ENCODE assay signal across 1 cellular context in the genomic region with DNA sequence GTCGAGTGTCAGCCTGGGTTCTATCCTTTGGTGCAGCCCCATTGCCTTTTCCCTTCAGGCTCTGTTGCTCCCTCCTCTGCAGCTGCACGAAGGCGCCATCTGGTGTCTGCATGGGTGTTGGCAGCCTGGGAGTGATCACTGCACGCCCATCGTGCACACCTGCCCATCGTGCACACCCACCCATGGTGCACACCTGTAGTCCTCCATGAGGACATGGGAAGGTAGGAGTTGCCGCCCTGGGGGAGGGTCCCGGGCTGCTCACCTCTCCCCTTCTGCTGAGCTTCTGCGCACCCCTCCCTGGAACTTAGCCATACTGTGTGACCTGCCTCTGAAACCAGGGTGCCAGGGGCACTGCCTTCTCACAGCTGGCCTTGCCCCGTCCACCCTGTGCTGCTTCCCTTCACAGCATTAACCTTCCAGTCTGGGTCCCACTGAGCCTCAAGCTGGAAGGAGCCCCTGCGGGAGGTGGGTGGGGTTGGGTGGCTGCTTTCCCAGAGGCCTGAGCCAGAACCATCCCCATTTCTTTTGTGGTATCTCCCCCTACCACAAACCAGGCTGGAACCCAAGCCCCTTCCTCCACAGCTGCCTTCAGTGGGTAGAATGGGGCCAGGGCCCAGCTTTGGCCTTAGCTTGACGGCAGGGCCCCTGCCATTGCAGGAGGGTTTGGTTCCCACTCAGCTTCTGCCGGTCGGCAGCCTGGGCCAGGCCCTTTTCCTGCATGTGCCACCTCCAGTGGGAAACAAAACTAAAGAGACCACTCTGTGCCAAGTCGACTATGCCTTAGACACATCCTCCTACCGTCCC.
TF ChIP-seq lines count a peak whose summit lies in the region.

No MANE protein-coding gene starts in this region.

TF ChIP-seq in H1, 55 proteins besides CTCF, POLR2A, EP300 and RAD21:
- TF ChIP-seq JUND (IDR thresholded peaks at IDR 0.05; ENCODE audit: low read length) (peak; percentile 28; the same call in 1 of the 2 replicates), TCF12 (IDR thresholded peaks at IDR 0.05; ENCODE audit: low read depth, low read length) (no peak), MAFK (IDR thresholded peaks at IDR 0.05; ENCODE audit: low read depth, low read length) (no peak), SIN3A (conservative IDR thresholded peaks at IDR 0.05 in 1 of 2, IDR thresholded peaks at IDR 0.05 in 1 of 2; ENCODE audit: low read depth in 1 of 2, low read length in 2 of 2) (peak in 1 of 2 experiments; percentile 76; a peak in 2 of 4 replicates), TBP (IDR thresholded peaks at IDR 0.05; ENCODE audit: low read depth, low read length) (peak; percentile 26; the same call in 1 of the 2 replicates), KDM5A (IDR thresholded peaks at IDR 0.05; ENCODE audit: low read length) (no peak), GABPA (IDR thresholded peaks at IDR 0.05; ENCODE audit: borderline replicate concordance, insufficient read depth, low read length) (no peak; the same call in 1 of the 2 replicates), TEAD4 (IDR thresholded peaks at IDR 0.05; ENCODE audit: low read depth, low read length) (no peak), SUZ12 (IDR thresholded peaks at IDR 0.05; ENCODE audit: low read length) (no peak), CHD2 (IDR thresholded peaks at IDR 0.05; ENCODE audit: low read length) (no peak), EGR1 (IDR thresholded peaks at IDR 0.05; ENCODE audit: borderline replicate concordance, low read depth, low read length) (no peak), CREB1 (IDR thresholded peaks at IDR 0.05) (peak; percentile 26; the same call in 1 of the 2 replicates), HDAC6 (IDR thresholded peaks at IDR 0.05; ENCODE audit: low read depth, low read length) (no peak), NANOG (IDR thresholded peaks at IDR 0.05; ENCODE audit: insufficient read depth, low read depth, low read length, poor library complexity, severe bottlenecking) (peak; percentile 45), KDM1A (IDR thresholded peaks at IDR 0.05; ENCODE audit: borderline replicate concordance, low read length) (no peak), JUN (IDR thresholded peaks at IDR 0.05; ENCODE audit: low read depth, low read length) (no peak), CEBPB (IDR thresholded peaks at IDR 0.05; ENCODE audit: low read depth, low read length) (no peak), POLR2AphosphoS5 (IDR thresholded peaks at IDR 0.05; ENCODE audit: low read depth, low read length) (peak; percentile 50; the same call in 1 of the 2 replicates), ASH2L (IDR thresholded peaks at IDR 0.05; ENCODE audit: low read length) (no peak), CHD7 (IDR thresholded peaks at IDR 0.05; ENCODE audit: insufficient replicate concordance, low read length) (no peak)
- TF ChIP-seq, protein P1, sequence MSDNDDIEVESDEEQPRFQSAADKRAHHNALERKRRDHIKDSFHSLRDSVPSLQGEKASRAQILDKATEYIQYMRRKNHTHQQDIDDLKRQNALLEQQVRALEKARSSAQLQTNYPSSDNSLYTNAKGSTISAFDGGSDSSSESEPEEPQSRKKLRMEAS (IDR thresholded peaks at IDR 0.05) = peak; percentile 47
- TF ChIP-seq, protein P2, sequence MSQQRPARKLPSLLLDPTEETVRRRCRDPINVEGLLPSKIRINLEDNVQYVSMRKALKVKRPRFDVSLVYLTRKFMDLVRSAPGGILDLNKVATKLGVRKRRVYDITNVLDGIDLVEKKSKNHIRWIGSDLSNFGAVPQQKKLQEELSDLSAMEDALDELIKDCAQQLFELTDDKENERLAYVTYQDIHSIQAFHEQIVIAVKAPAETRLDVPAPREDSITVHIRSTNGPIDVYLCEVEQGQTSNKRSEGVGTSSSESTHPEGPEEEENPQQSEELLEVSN (IDR thresholded peaks at IDR 0.05) = no peak
TF ChIP-seq in H1: peak in this region for 7.
